ENCODE assay signal across 4 cellular contexts in the genomic region with DNA sequence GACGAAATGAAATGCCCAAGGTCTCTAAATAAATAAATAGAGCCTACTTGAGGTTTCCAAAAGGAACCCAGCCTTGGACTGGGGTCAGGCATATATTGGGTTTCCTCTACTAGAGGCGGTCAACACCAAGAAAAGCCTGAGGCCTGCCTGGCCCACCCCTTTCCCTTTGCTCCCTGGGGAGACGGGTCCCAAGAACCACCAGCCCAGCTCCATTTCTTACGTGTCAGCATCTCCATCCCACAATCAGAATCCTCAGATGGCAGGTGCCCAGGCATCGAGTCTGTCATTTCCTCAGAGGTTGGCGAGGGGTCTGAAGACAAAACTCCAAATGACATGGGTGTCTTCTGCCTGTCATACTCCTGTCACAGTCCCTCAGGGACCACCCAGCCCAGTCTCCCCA.
DNase-seq lines count a peak whose midpoint lies in the region; ATAC-seq and TF ChIP-seq lines count a peak whose summit lies in the region.
"Not testable (repeated sequence)": the region's sequence is repeated elsewhere in the genome, so short reads cannot be mapped to it uniquely, and the experiment has no call there.

No MANE protein-coding gene starts in this region.

- not testable (repeated sequence) for H3K27me3 ChIP-seq in lower lobe of right lung (ENCODE audit: low read depth); sigmoid colon

- not testable (repeated sequence) for H3K36me3 ChIP-seq in lower lobe of right lung, sigmoid colon

- not testable (repeated sequence) for H3K9me3 Mint-ChIP-seq in chondrocyte (ENCODE audit: low read depth)

- not testable (repeated sequence) for H3K4me1 ChIP-seq in lower lobe of right lung, sigmoid colon

- H3K36me3 Mint-ChIP-seq in chondrocyte (ENCODE audit: low read depth): not testable (repeated sequence)

- H3K27ac Mint-ChIP-seq in chondrocyte (ENCODE audit: unreplicated experiment): not testable (repeated sequence)

- peak; percentile 16 for DNase-seq in activated effector memory CD4-positive, alpha-beta T cell treated with anti-CD3 and anti-CD28 coated beads, Interleukin-2, amount 50 U/mL, for 16 hours
- DNase-seq in chondrocyte (ENCODE audit: low spot score) (peak; percentile 53), lower lobe of right lung (peak; percentile 15), sigmoid colon (peak; percentile 9)

- not testable (repeated sequence) for H3K4me3 Mint-ChIP-seq in chondrocyte (ENCODE audit: unreplicated experiment)

- not testable (repeated sequence) for TF ChIP-seq CTCF in chondrocyte (IDR thresholded peaks at IDR 0.05); lower lobe of right lung (IDR thresholded peaks at IDR 0.05); sigmoid colon (IDR thresholded peaks at IDR 0.05)

- not testable (repeated sequence) for H3K4me1 Mint-ChIP-seq in chondrocyte (ENCODE audit: low read depth)

- not testable (repeated sequence) for TF ChIP-seq EP300 in sigmoid colon (IDR thresholded peaks at IDR 0.05)

- not testable (repeated sequence) for H3K27me3 Mint-ChIP-seq in chondrocyte (ENCODE audit: low read depth)

- not testable (repeated sequence) for H3K27ac ChIP-seq in lower lobe of right lung, sigmoid colon

- 87 to 90% methylated on average over 6 of the region's 6 CpGs for WGBS in sigmoid colon, 2 donors

- TF ChIP-seq POLR2A in sigmoid colon (IDR thresholded peaks at IDR 0.05): not testable (repeated sequence)

- not testable (repeated sequence) for H3K9me3 ChIP-seq in lower lobe of right lung, sigmoid colon

- intact Hi-C loops in lower lobe of right lung (cut with DNase I); sigmoid colon (cut with DNase I): not testable (repeated sequence)

- H3K4me3 ChIP-seq in lower lobe of right lung, sigmoid colon: not testable (repeated sequence)

- ATAC-seq in lower lobe of right lung: not testable (repeated sequence)
